ENCODE assay signal across 15 cellular contexts in genomic region chr12:114932806-114933205, GRCh38.
DNase-seq lines count a peak whose midpoint lies in the region; ATAC-seq, FAIRE-seq and TF ChIP-seq lines count a peak whose summit lies in the region.
"Had no signal": no experiment of that assay in that cellular context is flagged by ENCODE, and none has a peak within 500 bp of the region (broad histone marks: within the 10 kb centered on the region; RNA-seq: fewer than 3 reads in every experiment).

No MANE protein-coding gene starts in this region.

- peaks cover 25% of the 10 kb centered on the region for H3K4me1 ChIP-seq in A549
- H3K4me1 ChIP-seq in GM23248 (ENCODE audit: insufficient read depth): peaks cover 32% of the 10 kb centered on the region
- H3K4me1 ChIP-seq in PC-9 (replicated peaks; ENCODE audit: insufficient read depth): peaks cover 29% of the 10 kb centered on the region
- H3K4me1 ChIP-seq in mesenchymal stem cell (ENCODE audit: control insufficient read depth, insufficient read depth, low read depth, low read length): peaks cover 8% of the 10 kb centered on the region
- H3K4me1 ChIP-seq in colonic mucosa: no peaks in the 10 kb centered on the region
- H3K4me1 ChIP-seq in SJCRH30: no peaks in the 10 kb centered on the region

- H3K27ac ChIP-seq in A549: peak overlapping the region; percentile 73 to 93
- H3K27ac ChIP-seq in GM23248: peak overlapping the region; percentile 53; the same call in 1 of the 2 replicates
- peak overlapping the region; percentile 91 for H3K27ac ChIP-seq in PC-9
- H3K27ac ChIP-seq in mesenchymal stem cell (ENCODE audit: low read length, poor library complexity, severe bottlenecking): peak overlapping the region; percentile 33
- H3K27ac ChIP-seq in colonic mucosa: no peak overlapping the region
- no peak overlapping the region for H3K27ac ChIP-seq in SJCRH30

- H3F3A ChIP-seq in GM23248 (ENCODE audit: insufficient read depth): peaks cover 24% of the 10 kb centered on the region
- peaks cover 23% of the 10 kb centered on the region for H3F3A ChIP-seq in PC-9 (ENCODE audit: insufficient read depth, low read depth)

- no peak overlapping the region for H4K91ac ChIP-seq in mesenchymal stem cell (ENCODE audit: low read length)

- no peak for TF ChIP-seq RAD21 in A549 (conservative IDR thresholded peaks at IDR 0.05 in 1 of 2, IDR thresholded peaks at IDR 0.05 in 1 of 2)

- no peak overlapping the region for H3K4ac ChIP-seq in mesenchymal stem cell (ENCODE audit: low read depth in 1 of 2, low read length in 2 of 2)

- no peak overlapping the region for H4K8ac ChIP-seq in mesenchymal stem cell (ENCODE audit: low read length)

- H3K79me2 ChIP-seq in GM23248 (ENCODE audit: insufficient read depth) (no peaks in the 10 kb centered on the region), PC-9 (ENCODE audit: low read depth) (no peaks in the 10 kb centered on the region)

- POLR2A ChIA-PET in A549 (lab: Yijun Ruan, JAX) (interaction anchor here (1.2 to 2.6 kb wide), 3 partner anchors 14 to 362 kb away, joined by 3 to 40 read pairs (median 15); partner anchors contain the start of gene TBX3), PC-9 (lab: Charles Lee; ENCODE audit: unreplicated experiment) (no interaction called here)

- H3K9me2 ChIP-seq in GM23248 (ENCODE audit: insufficient read depth) (no peaks in the 10 kb centered on the region), PC-9 (ENCODE audit: insufficient read depth) (no peaks in the 10 kb centered on the region)

- H3K9ac ChIP-seq in GM23248 (no peak overlapping the region), mesenchymal stem cell (ENCODE audit: low read length) (no peak overlapping the region), colonic mucosa (ENCODE audit: low read depth in 2 of 2, low read length in 2 of 2) (no peak overlapping the region)

- BruUV-seq in PC-9 (replicated peaks; lab: Mats Ljungman, UMichigan): no TSS peak

- H3K4me2 ChIP-seq in A549 (peak overlapping the region; percentile 47), GM23248 (ENCODE audit: unreplicated experiment) (no peak overlapping the region), PC-9 (peak overlapping the region; percentile 67), mesenchymal stem cell (ENCODE audit: low read length, poor library complexity, severe bottlenecking) (no peak overlapping the region)
- H3K4me2 ChIP-seq: GM23338 had no signal

- H3K36me3 ChIP-seq in GM23248 (ENCODE audit: low read depth) (no peaks in the 10 kb centered on the region), PC-9 (ENCODE audit: low read depth) (no peaks in the 10 kb centered on the region), mesenchymal stem cell (ENCODE audit: control insufficient read depth in 1 of 2, insufficient read depth in 2 of 2, low read depth in 1 of 2, low read length in 2 of 2) (no peaks in the 10 kb centered on the region), colonic mucosa (no peaks in the 10 kb centered on the region), SJCRH30 (no peaks in the 10 kb centered on the region)

- H2BK12ac ChIP-seq in mesenchymal stem cell (ENCODE audit: low read length in 2 of 2): no peak overlapping the region

- in situ Hi-C loops in GM23248 (cut with MboI): no loop called here

- TF ChIP-seq EP300 in A549 (IDR thresholded peaks at IDR 0.05): no peak

- no peak for ATAC-seq in A549
- ATAC-seq: CD8-positive, alpha-beta T cell; GM23338 had no signal

- 63% methylated on average over 2 of the region's 3 CpGs for WGBS in A549 (ENCODE audit: missing lambda C conversion rate)
- 98 to 100% methylated on average over 2 to 3 of the region's 3 CpGs for WGBS in GM23248 (ENCODE audit: low coverage in 1 of 2, low lambda C conversion rate in 2 of 2, missing lambda C conversion rate in 2 of 2), 2 experiments
- 86% methylated on average over 2 of the region's 3 CpGs for WGBS in mesenchymal stem cell

- TF ChIP-seq POLR2A in A549 (IDR thresholded peaks at IDR 0.05; ENCODE audit: low read length): no peak

- no peak for TF ChIP-seq CTCF in A549 (IDR thresholded peaks at IDR 0.05)
- TF ChIP-seq CTCF in PC-9 (conservative IDR thresholded peaks at IDR 0.05): no peak
- TF ChIP-seq CTCF in colonic mucosa (IDR thresholded peaks at IDR 0.05): no peak

- FAIRE-seq in A549 (lab: Jason Lieb, UNC): no peak
- FAIRE-seq: HepG2 had no signal

- H2AK5ac ChIP-seq in mesenchymal stem cell (ENCODE audit: low read length, severe bottlenecking): no peak overlapping the region

- H3K23ac ChIP-seq in mesenchymal stem cell (ENCODE audit: low read length in 2 of 2): no peak overlapping the region

- CTCF ChIA-PET in A549 (lab: Yijun Ruan, JAX): interaction anchor here (0.6 to 3.4 kb wide), 7 partner anchors 10 to 985 kb away, joined by 3 to 24 read pairs (median 3); partner anchors contain the start of gene TBX3
- CTCF ChIA-PET in PC-9 (lab: Charles Lee): no interaction called here

- H2BK5ac ChIP-seq in mesenchymal stem cell (ENCODE audit: low read depth, low read length, poor library complexity, severe bottlenecking): no peak overlapping the region

- H4K20me1 ChIP-seq in GM23248 (ENCODE audit: insufficient read depth) (no peaks in the 10 kb centered on the region), PC-9 (ENCODE audit: insufficient read depth) (no peaks in the 10 kb centered on the region; the same call in 1 of the 2 replicates)

- no peak overlapping the region for H3K14ac ChIP-seq in mesenchymal stem cell (ENCODE audit: low read length in 2 of 2)

- H3K4me3 ChIP-seq in A549 (no peak overlapping the region), GM23248 (no peak overlapping the region), PC-9 (no peak overlapping the region), mesenchymal stem cell (ENCODE audit: insufficient read depth in 1 of 2, low read depth in 1 of 2, low read length in 2 of 2) (no peak overlapping the region), colonic mucosa (no peak overlapping the region), SJCRH30 (no peak overlapping the region)
- H3K4me3 ChIP-seq: GM23338 had no signal

- no peaks in the 10 kb centered on the region for H3K79me1 ChIP-seq in mesenchymal stem cell (replicated peaks; ENCODE audit: low read length, poor library complexity, severe bottlenecking)

- H2BK15ac ChIP-seq in mesenchymal stem cell (ENCODE audit: low read depth, poor library complexity, severe bottlenecking): no peak overlapping the region

- H3K9me3 ChIP-seq in A549: peaks cover 13% of the 10 kb centered on the region
- H3K9me3 ChIP-seq in GM23248 (ENCODE audit: low read depth): no peaks in the 10 kb centered on the region
- H3K9me3 ChIP-seq in PC-9 (ENCODE audit: insufficient read depth, low read depth): peaks cover 11% of the 10 kb centered on the region
- H3K9me3 ChIP-seq in mesenchymal stem cell (ENCODE audit: control insufficient read depth, low read length): peaks cover 9% of the 10 kb centered on the region
- no peaks in the 10 kb centered on the region for H3K9me3 ChIP-seq in colonic mucosa
- H3K9me3 ChIP-seq in SJCRH30 (replicated peaks): no peaks in the 10 kb centered on the region

- H2BK120ac ChIP-seq in mesenchymal stem cell (ENCODE audit: low read depth, low read length): no peak overlapping the region

- H2AFZ ChIP-seq in GM23248 (no peak overlapping the region), PC-9 (no peak overlapping the region), mesenchymal stem cell (ENCODE audit: low read depth, low read length) (no peak overlapping the region)
- H2AFZ ChIP-seq: GM23338 had no signal

- H3K27me3 ChIP-seq in GM23248 (replicated peaks; ENCODE audit: insufficient read depth) (no peaks in the 10 kb centered on the region), PC-9 (ENCODE audit: insufficient read depth, low read depth) (no peaks in the 10 kb centered on the region), mesenchymal stem cell (ENCODE audit: control insufficient read depth in 1 of 2, insufficient read depth in 1 of 2, low read length in 2 of 2) (no peaks in the 10 kb centered on the region), colonic mucosa (no peaks in the 10 kb centered on the region), SJCRH30 (no peaks in the 10 kb centered on the region)

- intact Hi-C loops in PC-9 (cut with micrococcal nuclease; ENCODE audit: unreplicated experiment) (no loop called here), colonic mucosa (cut with DNase I) (no loop called here)

- DNase-seq in A549 (ENCODE audit: low read depth in 1 of 2, low spot score in 1 of 2): no peak
- DNase-seq in GM23248: no peak
- DNase-seq in PC-9: peak in 1 of 2 experiments; percentile 64
- no peak for DNase-seq in mesenchymal stem cell
- no peak for DNase-seq in C1 segment of cervical spinal cord (lab: John Stamatoyannopoulos, UW)
- DNase-seq in colonic mucosa: no peak
- DNase-seq in SJCRH30: no peak
- DNase-seq in NOMO-1 treated with DMSO at 0.1 percent for 48 hours (lab: John Stamatoyannopoulos, UW; ENCODE audit: unreplicated experiment): no peak
- DNase-seq: 8988T; CD8-positive, alpha-beta T cell; COR-L47; DND-41; H7 had no signal

- peak overlapping the region in 1 of 2 experiments; percentile 56 for H3K18ac ChIP-seq in mesenchymal stem cell (ENCODE audit: low read depth in 1 of 2, low read length in 2 of 2)

TF ChIP-seq in A549, 52 proteins besides CTCF, POLR2A, EP300 and RAD21:
- TF ChIP-seq MAZ (IDR thresholded peaks at IDR 0.05; ENCODE audit: borderline replicate concordance, low read depth, low read length) (no peak), FOSL2 (IDR thresholded peaks at IDR 0.05) (no peak), FOSL2 (CRISPR knock-in tag; IDR thresholded peaks at IDR 0.05) (no peak), HES2 (IDR thresholded peaks at IDR 0.05) (no peak), MAX (IDR thresholded peaks at IDR 0.05) (no peak), HDAC2 (IDR thresholded peaks at IDR 0.05) (no peak), CBX2 (IDR thresholded peaks at IDR 0.05; ENCODE audit: borderline replicate concordance, low read depth) (no peak), FOSB (CRISPR knock-in tag; IDR thresholded peaks at IDR 0.05) (no peak), E2F6 (IDR thresholded peaks at IDR 0.05; ENCODE audit: borderline replicate concordance, low read depth) (no peak), ZNF302 (CRISPR knock-in tag; IDR thresholded peaks at IDR 0.05) (no peak), KDM5A (IDR thresholded peaks at IDR 0.05) (no peak), RCOR1 (IDR thresholded peaks at IDR 0.05; ENCODE audit: low read depth, low read length) (no peak), RFX5 (IDR thresholded peaks at IDR 0.05) (no peak)

Comparison
In these comparisons a context has a peak if more than half of its experiments do, and no peak if none do; other contexts are left out.
1. H3K27ac ChIP-seq: peak in A549 (2 of 2), GM23248 (single experiment), PC-9 (single experiment) and mesenchymal stem cell (single experiment); none in colonic mucosa (single experiment) and SJCRH30 (single experiment).
2. H3K4me2 ChIP-seq: peak in A549 (single experiment) and PC-9 (single experiment); none in GM23248 (single experiment) and mesenchymal stem cell (single experiment).